ENCODE assay signal across 9 cellular contexts in the genomic region with DNA sequence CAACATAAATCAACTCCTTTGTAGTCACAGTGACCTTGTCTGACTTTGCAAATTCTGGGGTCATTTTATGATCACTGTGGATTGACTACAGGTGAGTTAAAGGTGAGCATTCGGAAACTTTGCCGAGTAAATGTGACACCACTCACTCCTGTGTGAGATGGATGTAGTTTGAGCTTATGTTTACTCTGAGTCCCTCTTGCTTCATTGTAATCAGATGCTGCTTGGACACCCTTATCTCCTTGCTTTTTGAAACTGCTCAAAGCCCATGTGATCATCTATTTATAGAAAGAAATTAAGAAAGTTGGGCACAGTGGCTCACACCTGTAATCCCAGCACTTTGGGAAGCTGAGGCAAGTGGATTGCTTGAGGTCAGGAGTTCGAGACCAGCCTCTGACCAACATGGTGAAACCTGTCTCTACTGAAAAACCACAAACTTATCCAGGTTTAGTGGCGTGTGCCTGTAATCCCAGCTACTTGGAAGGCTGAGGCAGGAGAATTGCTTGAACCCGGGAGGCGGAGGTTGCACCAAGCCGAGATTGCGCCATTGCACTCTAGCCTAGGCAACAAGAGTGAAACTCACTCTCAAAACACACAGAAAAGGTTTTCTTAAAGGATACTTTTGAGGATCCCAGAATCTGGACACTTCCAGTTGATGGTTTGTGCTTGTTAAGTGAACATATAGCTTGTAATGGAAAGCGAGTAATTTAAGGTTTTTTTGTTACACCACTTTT. TPM values are rescaled to one million over a fixed set of nuclear protein-coding genes. Genes with fewer than 3 reads are reported as not detected.
A peak's percentile ranks its signal among the peaks of the same experiment; 100 is the strongest.
DNase-seq lines count a peak whose midpoint lies in the region; ATAC-seq and TF ChIP-seq lines count a peak whose summit lies in the region.
"Had no signal": no experiment of that assay in that cellular context is flagged by ENCODE, and none has a peak within 500 bp of the region (broad histone marks: within the 10 kb centered on the region; RNA-seq: fewer than 3 reads in every experiment).

No MANE protein-coding gene starts in this region.

- intact Hi-C loops in uterus (cut with DNase I; ENCODE audit: low total_unique reads), result no loop called here

- H3K27ac Mint-ChIP-seq in activated naive CD8-positive, alpha-beta T cell, result peak overlapping the region; percentile 97
- no peak overlapping the region for H3K27ac Mint-ChIP-seq in activated naive CD8-positive, alpha-beta T cell treated with anti-CD3 and anti-CD28 coated beads, Interleukin-2, amount 50 U/mL, for 24 hours

- no peaks in the 10 kb centered on the region for H3K27me3 Mint-ChIP-seq in activated naive CD8-positive, alpha-beta T cell
- H3K27me3 Mint-ChIP-seq in activated naive CD8-positive, alpha-beta T cell treated with anti-CD3 and anti-CD28 coated beads, Interleukin-2, amount 50 U/mL, for 24 hours, result no peaks in the 10 kb centered on the region

- H3K4me1 Mint-ChIP-seq in activated naive CD8-positive, alpha-beta T cell (ENCODE audit: low read depth), result peaks cover 82% of the 10 kb centered on the region
- peaks cover 76% of the 10 kb centered on the region for H3K4me1 Mint-ChIP-seq in activated naive CD8-positive, alpha-beta T cell treated with anti-CD3 and anti-CD28 coated beads, Interleukin-2, amount 50 U/mL, for 24 hours

- no peaks in the 10 kb centered on the region for H3K9me3 ChIP-seq in muscle layer of duodenum (ENCODE audit: control insufficient read depth in 1 of 2, low read length in 2 of 2)
- no peaks in the 10 kb centered on the region for H3K9me3 ChIP-seq in uterus

- no peak for ATAC-seq in activated naive CD8-positive, alpha-beta T cell treated with anti-CD3 and anti-CD28 coated beads, Interleukin-2, amount 50 U/mL, for 24 hours
- ATAC-seq in HG03045 (IDR thresholded peaks at IDR 0.05; ENCODE audit: unreplicated experiment), result no peak
- ATAC-seq in GM18517 (IDR thresholded peaks at IDR 0.05; ENCODE audit: unreplicated experiment), result no peak
- no peak for ATAC-seq in HG02642 (IDR thresholded peaks at IDR 0.05; ENCODE audit: poor library complexity, unreplicated experiment)

- H3K27ac ChIP-seq in cingulate gyrus (ENCODE audit: low read depth, low read length), result peak overlapping the region; percentile 60
- peak overlapping the region; percentile 67 for H3K27ac ChIP-seq in muscle layer of duodenum (ENCODE audit: low read length)
- peak overlapping the region; percentile 82 to 86 for H3K27ac ChIP-seq in uterus

- H3K36me3 Mint-ChIP-seq in activated naive CD8-positive, alpha-beta T cell, result no peaks in the 10 kb centered on the region
- H3K36me3 Mint-ChIP-seq in activated naive CD8-positive, alpha-beta T cell treated with anti-CD3 and anti-CD28 coated beads, Interleukin-2, amount 50 U/mL, for 24 hours (ENCODE audit: low read depth), result peaks cover 2% of the 10 kb centered on the region

- no peak for DNase-seq in activated naive CD8-positive, alpha-beta T cell treated with anti-CD3 and anti-CD28 coated beads, Interleukin-2, amount 50 U/mL, for 24 hours
- no peak for DNase-seq in uterus
- DNase-seq: central memory CD4-positive, alpha-beta T cell had no signal

- no peak for TF ChIP-seq POLR2A in uterus (IDR thresholded peaks at IDR 0.05)

- H3K4me1 ChIP-seq in muscle layer of duodenum (ENCODE audit: control insufficient read depth in 1 of 2, insufficient read depth in 2 of 2, low read length in 2 of 2) (peaks cover 11 to 18% of the 10 kb centered on the region in 2 donors), uterus (no peaks in the 10 kb centered on the region)

- no peak overlapping the region for H3K4me3 ChIP-seq in muscle layer of duodenum (ENCODE audit: low read depth in 1 of 2, low read length in 2 of 2)
- H3K4me3 ChIP-seq in uterus, result no peak overlapping the region

- H3K27me3 ChIP-seq in muscle layer of duodenum (ENCODE audit: low read depth, low read length), result no peaks in the 10 kb centered on the region
- no peaks in the 10 kb centered on the region for H3K27me3 ChIP-seq in uterus

- no peaks in the 10 kb centered on the region for H3K9me3 Mint-ChIP-seq in activated naive CD8-positive, alpha-beta T cell (ENCODE audit: low read depth)
- no peaks in the 10 kb centered on the region for H3K9me3 Mint-ChIP-seq in activated naive CD8-positive, alpha-beta T cell treated with anti-CD3 and anti-CD28 coated beads, Interleukin-2, amount 50 U/mL, for 24 hours

- TF ChIP-seq CTCF in uterus (IDR thresholded peaks at IDR 0.05), result no peak

- H3K4me3 Mint-ChIP-seq in activated naive CD8-positive, alpha-beta T cell, result no peak overlapping the region
- H3K4me3 Mint-ChIP-seq in activated naive CD8-positive, alpha-beta T cell treated with anti-CD3 and anti-CD28 coated beads, Interleukin-2, amount 50 U/mL, for 24 hours, result no peak overlapping the region

- H3K36me3 ChIP-seq in muscle layer of duodenum (ENCODE audit: control insufficient read depth in 1 of 2, insufficient read depth in 2 of 2, low read length in 2 of 2), result no peaks in the 10 kb centered on the region
- no peaks in the 10 kb centered on the region for H3K36me3 ChIP-seq in uterus

RNA-seq across cellular contexts. Expression of gene FAM118A, which starts 7.2 kb away (rescaled TPM):
- 10 to 100 TPM; 16.5 to 97.9 (median 46.7) TPM for total RNA-seq in uterus

RNA-seq across cellular contexts. Expression of gene UPK3A, which starts 32.2 kb away (rescaled TPM):
- not detected for total RNA-seq in uterus
